In the genomic region with DNA sequence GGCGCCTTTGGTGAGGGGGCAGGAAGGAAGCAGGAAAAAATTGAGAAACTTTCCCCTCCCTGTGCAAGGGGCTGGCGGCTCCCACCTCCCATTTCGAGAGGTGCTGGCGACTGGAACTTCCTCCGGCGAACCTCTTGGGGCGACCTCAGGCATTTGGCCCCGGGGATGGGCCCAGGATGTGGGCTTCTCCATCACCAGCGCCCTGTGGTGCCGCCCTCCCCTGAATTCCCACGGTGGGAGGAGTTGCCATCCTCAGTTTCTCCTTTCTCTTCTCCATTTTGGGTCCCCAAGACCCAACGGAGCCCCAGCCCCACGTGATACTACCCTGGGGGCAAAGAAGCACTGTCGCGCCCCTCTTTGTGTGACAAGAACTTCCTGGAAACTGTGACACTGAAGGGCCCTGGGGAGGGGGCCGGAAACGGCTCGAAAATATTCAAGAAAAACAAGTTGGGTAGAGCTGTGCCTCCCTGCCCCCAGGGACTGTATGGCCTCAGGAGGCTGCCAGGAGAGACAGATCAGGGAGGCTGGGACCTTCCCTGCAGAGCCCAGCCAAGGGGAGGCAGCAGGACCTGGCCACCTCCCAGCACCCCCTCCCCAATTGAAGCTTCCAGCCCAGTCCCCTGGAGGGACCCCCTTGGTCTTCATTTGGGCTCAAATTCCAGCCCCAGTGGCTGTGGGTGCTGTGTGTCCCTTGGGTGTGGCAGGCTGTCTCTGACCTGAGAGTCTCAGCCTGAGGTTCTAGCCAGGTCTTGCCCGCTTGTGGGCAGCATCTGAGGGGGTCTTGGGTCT, we compare ENCODE assay signal across 8 cellular contexts. TPM values are rescaled to one million over a fixed set of nuclear protein-coding genes. Genes with fewer than 3 reads are reported as not detected.
DNase-seq lines count a peak whose midpoint lies in the region; ATAC-seq and TF ChIP-seq lines count a peak whose summit lies in the region.

No MANE protein-coding gene starts in this region.

- H3K27ac Mint-ChIP-seq in neural progenitor cell: peak overlapping the region; percentile 66

- H3K4me3 ChIP-seq in neural progenitor cell: peak overlapping the region; percentile 98
- H3K4me3 ChIP-seq in thoracic aorta: peak overlapping the region; percentile 93

- peaks cover 13% of the 10 kb centered on the region for H4K20me1 ChIP-seq in neural progenitor cell (ENCODE audit: low read depth)

- H3K4me3 Mint-ChIP-seq in neural progenitor cell: peak overlapping the region; percentile 91

- no peaks in the 10 kb centered on the region for H3K9me3 Mint-ChIP-seq in neural progenitor cell

- H3K27ac ChIP-seq in neural progenitor cell (peak overlapping the region; percentile 88), thoracic aorta (peak overlapping the region; percentile 97 to 98)

- in situ Hi-C loops in GM13976 (cut with MboI; ENCODE audit: low sequenced_read_pairs, unreplicated experiment): no loop called here

- H3K9me3 ChIP-seq in neural progenitor cell (ENCODE audit: low read depth) (no peaks in the 10 kb centered on the region), thoracic aorta (no peaks in the 10 kb centered on the region)

- peaks cover 2% of the 10 kb centered on the region for H3K36me3 Mint-ChIP-seq in neural progenitor cell

- peak; percentile 61 for TF ChIP-seq POLR2A in erythroblast (IDR thresholded peaks at IDR 0.05; ENCODE audit: low read length)

- H3K79me2 ChIP-seq in neural progenitor cell (ENCODE audit: low read depth): peaks cover 51% of the 10 kb centered on the region

- peaks cover 15% of the 10 kb centered on the region for H3K4me1 ChIP-seq in neural progenitor cell
- H3K4me1 ChIP-seq in thoracic aorta (ENCODE audit: control insufficient read depth in 1 of 2, low read depth in 2 of 2): peaks cover 16 to 22% of the 10 kb centered on the region in 2 donors

- peaks cover 14% of the 10 kb centered on the region for H3F3A ChIP-seq in neural progenitor cell (ENCODE audit: low read depth)

- peak overlapping the region; percentile 68 for H2AFZ ChIP-seq in neural progenitor cell (replicated peaks)

- H3K27me3 ChIP-seq in neural progenitor cell (peaks cover 11% of the 10 kb centered on the region), thoracic aorta (replicated peaks; ENCODE audit: insufficient read depth) (no peaks in the 10 kb centered on the region)

- H3K27me3 Mint-ChIP-seq in neural progenitor cell (ENCODE audit: insufficient read depth, low read depth): peaks cover 8% of the 10 kb centered on the region

- H3K9ac ChIP-seq in neural progenitor cell: peak overlapping the region; percentile 75

- peak overlapping the region; percentile 96 for H3K4me2 ChIP-seq in neural progenitor cell

- H3K4me1 Mint-ChIP-seq in neural progenitor cell: peaks cover 18% of the 10 kb centered on the region

- TF ChIP-seq CTCF in GM13976 (IDR thresholded peaks at IDR 0.05; ENCODE audit: borderline replicate concordance, control extremely low read depth, extremely low read depth, insufficient read depth, missing control alignments) (no peak), neural progenitor cell (IDR thresholded peaks at IDR 0.05) (peak; percentile 7), thoracic aorta (IDR thresholded peaks at IDR 0.05) (no peak)

- H3K36me3 ChIP-seq in neural progenitor cell (no peaks in the 10 kb centered on the region), thoracic aorta (no peaks in the 10 kb centered on the region)

- DNase-seq in GM13976 (ENCODE audit: low spot score) (peak; percentile 70), Kasumi-1 (lab: John Stamatoyannopoulos, UW) (peak; percentile 18 to 19), erythroblast (lab: John Stamatoyannopoulos, UW) (peak; percentile 62 to 66), neural progenitor cell (ENCODE audit: low spot score) (peak; percentile 54), thoracic aorta (ENCODE audit: low spot score) (no peak), cerebellar nuclear complex (lab: John Stamatoyannopoulos, UW) (no peak), HT-29 (ENCODE audit: low spot score) (no peak)
- DNase-seq in activated CD8-positive, alpha-beta memory T cell treated with anti-CD3 and anti-CD28 coated beads for 48 hours (ENCODE audit: low read depth in 2 of 3, low spot score in 2 of 3): peak; percentile 31 to 56 (median 32)

- ATAC-seq in thoracic aorta (ENCODE audit: insufficient number of reproducible peaks, low FRiP score, low read depth): no peak

RNA-seq across cellular contexts. Expression of gene AP1M2, which starts 16.2 kb away (rescaled TPM):
- total RNA-seq in neural progenitor cell (ENCODE audit: low replicate concordance) (3.6 and 3.9 TPM in 2 replicates), thoracic aorta (1 to 10 TPM in 1 of 2 donors, not detected in 1; 2.3 TPM)
- total RNA-seq in HT-29 (2014; rRNA removed; shearing (Covaris generic)): 154 and 159 TPM in 2 replicates

RNA-seq across cellular contexts. Expression of gene SLC44A2, which starts 22.1 kb away (rescaled TPM):
- 45.6 and 81.8 TPM in 2 replicates for total RNA-seq in neural progenitor cell (ENCODE audit: low replicate concordance)
- 100 to 1,000 TPM; 105 to 748 TPM for total RNA-seq in thoracic aorta
- 48.5 and 80.6 TPM in 2 replicates for total RNA-seq in HT-29 (2014; rRNA removed; shearing (Covaris generic))

RNA-seq across cellular contexts. Expression of gene CDKN2D, which starts 34.5 kb away (rescaled TPM):
- total RNA-seq in neural progenitor cell (ENCODE audit: low replicate concordance) (3.4 and 4.4 TPM in 2 replicates), thoracic aorta (10 to 100 TPM; 16.2 to 21.0 TPM)
- total RNA-seq in HT-29 (2014; rRNA removed; shearing (Covaris generic)): 21.1 and 23.0 TPM in 2 replicates

RNA-seq across cellular contexts. Expression of gene KRI1, which starts 37.5 kb away (rescaled TPM):
- total RNA-seq in neural progenitor cell (ENCODE audit: low replicate concordance) (16.4 and 27.4 TPM in 2 replicates), thoracic aorta (10 to 100 TPM; 14.4 to 37.7 TPM)
- total RNA-seq in HT-29 (2014; rRNA removed; shearing (Covaris generic)): 38.3 and 68.1 TPM in 2 replicates

RNA-seq across cellular contexts. Expression of gene ILF3, which starts 50.9 kb away (rescaled TPM):
- total RNA-seq in neural progenitor cell (ENCODE audit: low replicate concordance) (477 and 633 TPM in 2 replicates), thoracic aorta (100 to 1,000 TPM; 114 to 196 TPM)
- total RNA-seq in HT-29 (2014; rRNA removed; shearing (Covaris generic)): 170 and 198 TPM in 2 replicates

Comparison
In these comparisons a context has a peak if more than half of its experiments do, and no peak if none do; other contexts are left out.
1. DNase-seq: peak in GM13976 (single experiment), Kasumi-1 (2 of 2), activated CD8-positive, alpha-beta memory T cell treated with anti-CD3 and anti-CD28 coated beads for 48 hours (3 of 3), erythroblast (2 of 2) and neural progenitor cell (single experiment); none in thoracic aorta (single experiment), cerebellar nuclear complex (0 of 2) and HT-29 (single experiment).
2. RNA of gene AP1M2, which starts 16.2 kb away (total RNA-seq): 154 to 159 TPM in HT-29; 3.6 to 3.9 TPM in neural progenitor cell and 2.3 TPM in thoracic aorta; every median in the first group is over 10 times any median in the second.